Comparison of ENCODE assay signal across 1 cellular context in the genomic region with DNA sequence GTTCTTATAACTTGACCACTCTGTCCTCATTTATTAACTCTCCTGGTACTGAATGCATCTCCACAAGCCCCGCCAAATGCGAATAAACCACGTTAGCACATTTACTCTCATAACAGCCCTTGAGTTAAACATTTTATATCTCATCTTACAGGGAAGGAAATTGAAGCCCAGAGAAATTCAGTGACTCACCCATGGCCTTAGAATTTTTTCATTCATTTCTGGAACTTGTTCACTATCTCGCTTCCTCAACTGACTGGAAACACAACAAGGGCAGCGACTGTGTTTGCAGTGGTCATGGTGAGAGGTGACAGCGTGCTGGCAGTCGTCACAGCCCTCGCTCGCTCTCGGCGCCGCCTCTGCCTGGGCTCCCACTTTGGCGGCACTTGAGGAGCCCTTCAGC.
TF ChIP-seq lines count a peak whose summit lies in the region.

No MANE protein-coding gene starts in this region.

TF ChIP-seq in IMR-90, 13 proteins besides CTCF, POLR2A, EP300 and RAD21:
- TF ChIP-seq, protein P1, sequence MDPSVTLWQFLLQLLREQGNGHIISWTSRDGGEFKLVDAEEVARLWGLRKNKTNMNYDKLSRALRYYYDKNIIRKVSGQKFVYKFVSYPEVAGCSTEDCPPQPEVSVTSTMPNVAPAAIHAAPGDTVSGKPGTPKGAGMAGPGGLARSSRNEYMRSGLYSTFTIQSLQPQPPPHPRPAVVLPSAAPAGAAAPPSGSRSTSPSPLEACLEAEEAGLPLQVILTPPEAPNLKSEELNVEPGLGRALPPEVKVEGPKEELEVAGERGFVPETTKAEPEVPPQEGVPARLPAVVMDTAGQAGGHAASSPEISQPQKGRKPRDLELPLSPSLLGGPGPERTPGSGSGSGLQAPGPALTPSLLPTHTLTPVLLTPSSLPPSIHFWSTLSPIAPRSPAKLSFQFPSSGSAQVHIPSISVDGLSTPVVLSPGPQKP (IDR thresholded peaks at IDR 0.05; ENCODE audit: borderline replicate concordance, low read depth, low read length), result no peak
- TF ChIP-seq NFE2L2 (IDR thresholded peaks at IDR 0.05; ENCODE audit: low read depth, low read length) (no peak), MXI1 (IDR thresholded peaks at IDR 0.05; ENCODE audit: borderline replicate concordance, low read depth, low read length) (no peak)
